1 cellular context compared by ENCODE assay signal in the genomic region with DNA sequence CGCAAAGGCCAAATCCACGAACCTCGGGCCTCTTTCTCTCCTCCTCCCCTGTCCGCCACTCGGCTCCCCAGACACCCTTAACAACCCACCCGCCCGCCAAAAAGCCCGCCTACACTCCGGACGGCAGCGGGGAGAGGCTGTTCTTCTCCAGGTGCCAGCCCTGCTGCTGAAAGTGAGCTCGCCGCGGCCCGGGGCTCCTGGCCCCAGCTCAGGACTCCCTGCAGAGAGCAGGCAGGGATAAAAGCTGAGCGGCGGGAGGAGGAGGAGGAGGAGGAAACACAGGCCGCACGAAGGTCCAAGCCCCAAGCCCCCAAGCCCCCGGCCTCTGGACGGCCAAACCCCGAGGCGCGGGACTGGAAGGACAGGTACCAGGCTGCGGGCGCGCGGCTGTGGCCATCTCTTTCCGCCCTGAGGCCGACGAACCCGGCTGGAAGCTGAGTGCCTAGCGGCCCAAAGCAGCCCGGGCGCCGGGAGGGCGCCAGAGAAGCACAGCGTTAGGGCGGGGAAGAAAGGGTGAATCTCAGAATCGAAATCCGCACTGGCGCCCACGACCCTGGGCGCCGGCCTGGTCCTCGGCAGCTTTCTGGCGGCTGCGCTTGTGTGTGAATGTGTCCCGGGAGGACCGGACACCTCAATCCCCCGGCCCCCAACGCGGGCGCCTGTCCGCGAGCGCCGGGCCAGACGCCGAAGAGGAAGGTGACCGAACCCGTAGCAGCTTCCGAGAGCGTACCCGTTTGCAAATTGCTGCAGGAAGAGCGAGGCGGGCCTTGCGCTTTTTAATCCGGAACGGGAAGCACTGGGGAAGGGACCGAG.
TF ChIP-seq lines count a peak whose summit lies in the region.

No MANE protein-coding gene starts in this region.

TF ChIP-seq in IMR-90, 13 proteins besides CTCF, POLR2A, EP300 and RAD21:
- TF ChIP-seq MAFK (IDR thresholded peaks at IDR 0.05; ENCODE audit: low read depth, low read length) (no peak), SMC3 (IDR thresholded peaks at IDR 0.05; ENCODE audit: low read depth, low read length) (no peak), FOS (IDR thresholded peaks at IDR 0.05; ENCODE audit: low read depth, low read length) (no peak), BHLHE40 (IDR thresholded peaks at IDR 0.05; ENCODE audit: low read depth, low read length) (no peak), RCOR1 (IDR thresholded peaks at IDR 0.05; ENCODE audit: insufficient replicate concordance, low read length) (no peak), MAZ (IDR thresholded peaks at IDR 0.05; ENCODE audit: borderline replicate concordance, low read depth, low read length) (no peak), NFE2L2 (IDR thresholded peaks at IDR 0.05; ENCODE audit: low read depth, low read length) (no peak), CHD1 (IDR thresholded peaks at IDR 0.05; ENCODE audit: low read depth, low read length) (no peak), RFX5 (IDR thresholded peaks at IDR 0.05; ENCODE audit: low read depth, low read length) (no peak), MXI1 (IDR thresholded peaks at IDR 0.05; ENCODE audit: borderline replicate concordance, low read depth, low read length) (no peak), CEBPB (IDR thresholded peaks at IDR 0.05; ENCODE audit: low read depth, low read length) (no peak), USF2 (IDR thresholded peaks at IDR 0.05; ENCODE audit: low read depth, low read length) (no peak)
- TF ChIP-seq, protein P1, sequence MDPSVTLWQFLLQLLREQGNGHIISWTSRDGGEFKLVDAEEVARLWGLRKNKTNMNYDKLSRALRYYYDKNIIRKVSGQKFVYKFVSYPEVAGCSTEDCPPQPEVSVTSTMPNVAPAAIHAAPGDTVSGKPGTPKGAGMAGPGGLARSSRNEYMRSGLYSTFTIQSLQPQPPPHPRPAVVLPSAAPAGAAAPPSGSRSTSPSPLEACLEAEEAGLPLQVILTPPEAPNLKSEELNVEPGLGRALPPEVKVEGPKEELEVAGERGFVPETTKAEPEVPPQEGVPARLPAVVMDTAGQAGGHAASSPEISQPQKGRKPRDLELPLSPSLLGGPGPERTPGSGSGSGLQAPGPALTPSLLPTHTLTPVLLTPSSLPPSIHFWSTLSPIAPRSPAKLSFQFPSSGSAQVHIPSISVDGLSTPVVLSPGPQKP (IDR thresholded peaks at IDR 0.05; ENCODE audit: borderline replicate concordance, low read depth, low read length), result no peak
